13 cellular contexts compared by ENCODE assay signal in the genomic region with DNA sequence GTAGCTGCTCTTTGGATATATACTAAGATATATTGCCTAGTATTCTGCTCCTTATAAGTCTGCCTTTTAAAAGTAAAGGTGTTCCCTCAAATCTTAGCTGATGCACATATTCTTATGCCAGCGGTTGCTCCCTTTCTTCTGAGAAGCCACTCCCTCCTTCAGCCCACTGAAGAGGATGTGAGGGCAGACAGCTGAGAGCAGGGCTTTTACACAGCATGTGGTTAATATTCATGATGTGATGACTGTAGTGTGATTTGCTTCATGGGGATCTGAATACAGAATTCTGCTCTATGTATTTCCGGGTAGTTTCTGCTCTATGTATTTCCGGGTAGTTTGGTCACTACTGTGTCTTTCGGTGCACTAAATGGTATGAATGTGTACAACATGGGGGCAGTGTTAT.
DNase-seq lines count a peak whose midpoint lies in the region; ATAC-seq and TF ChIP-seq lines count a peak whose summit lies in the region.
"Had no signal": no experiment of that assay in that cellular context is flagged by ENCODE, and none has a peak within 500 bp of the region (broad histone marks: within the 10 kb centered on the region; RNA-seq: fewer than 3 reads in every experiment).

No MANE protein-coding gene starts in this region.

- peaks cover 7% of the 10 kb centered on the region for H3K36me3 Mint-ChIP-seq in activated CD4-positive, alpha-beta T cell treated with anti-CD3 and anti-CD28 coated beads, Interleukin-2, amount 10 ng/mL, durations not matched to agents 7 days and 5 days (ENCODE audit: low read depth)
- H3K36me3 Mint-ChIP-seq in chondrocyte (ENCODE audit: low read depth), result no peaks in the 10 kb centered on the region

- TF ChIP-seq POLR2A in gastroesophageal sphincter (IDR thresholded peaks at IDR 0.05), result no peak

- no peaks in the 10 kb centered on the region for H4K20me1 ChIP-seq in Karpas-422 (ENCODE audit: insufficient read depth, low read depth, low read length)

- H3K4me2 ChIP-seq in skeletal muscle satellite cell (ENCODE audit: low read length) (peak overlapping the region; percentile 7), Karpas-422 (ENCODE audit: low read depth, low read length, poor library complexity, severe bottlenecking) (no peak overlapping the region)

- no peaks in the 10 kb centered on the region for H3K9me3 Mint-ChIP-seq in activated CD4-positive, alpha-beta T cell treated with anti-CD3 and anti-CD28 coated beads, Interleukin-2, amount 10 ng/mL, durations not matched to agents 7 days and 5 days
- no peaks in the 10 kb centered on the region for H3K9me3 Mint-ChIP-seq in chondrocyte (ENCODE audit: low read depth)

- H3K4me3 Mint-ChIP-seq in activated CD4-positive, alpha-beta T cell treated with anti-CD3 and anti-CD28 coated beads, Interleukin-2, amount 10 ng/mL, durations not matched to agents 7 days and 5 days, result no peak overlapping the region
- H3K4me3 Mint-ChIP-seq in chondrocyte (ENCODE audit: unreplicated experiment), result no peak overlapping the region

- POLR2A ChIA-PET in activated CD4-positive, alpha-beta T cell treated with anti-CD3 and anti-CD28 coated beads, Interleukin-2, amount 10 ng/mL, durations not matched to agents 7 days and 5 days (lab: Charles Lee), result no interaction called here

- TF ChIP-seq EP300 in gastroesophageal sphincter (IDR thresholded peaks at IDR 0.05), result no peak

- peaks cover 9% of the 10 kb centered on the region for H3K4me1 Mint-ChIP-seq in activated CD4-positive, alpha-beta T cell treated with anti-CD3 and anti-CD28 coated beads, Interleukin-2, amount 10 ng/mL, durations not matched to agents 7 days and 5 days
- H3K4me1 Mint-ChIP-seq in chondrocyte (ENCODE audit: low read depth), result peaks cover 20% of the 10 kb centered on the region

- H3K9me3 ChIP-seq in skeletal muscle satellite cell (replicated peaks; ENCODE audit: low read length), result no peaks in the 10 kb centered on the region
- H3K9me3 ChIP-seq in Karpas-422 (ENCODE audit: low read length), result no peaks in the 10 kb centered on the region
- H3K9me3 ChIP-seq in gastroesophageal sphincter, result no peaks in the 10 kb centered on the region
- H3K9me3 ChIP-seq: pancreas had no signal

- peaks cover 14% of the 10 kb centered on the region for H3K4me1 ChIP-seq in skeletal muscle satellite cell (ENCODE audit: control insufficient read depth, insufficient read depth, low read length)
- no peaks in the 10 kb centered on the region for H3K4me1 ChIP-seq in Karpas-422 (ENCODE audit: low read length)
- H3K4me1 ChIP-seq in gastroesophageal sphincter, result peaks cover 0 to 8% (median 0%) of the 10 kb centered on the region in 3 donors
- H3K4me1 ChIP-seq: pancreas had no signal

- H3K4me3 ChIP-seq in choroid plexus epithelial cell (ENCODE audit: low read depth, low read length) (no peak overlapping the region), skeletal muscle satellite cell (ENCODE audit: low read length) (no peak overlapping the region), Karpas-422 (ENCODE audit: low read length) (no peak overlapping the region), gastroesophageal sphincter (no peak overlapping the region)
- H3K4me3 ChIP-seq: lung, pancreas had no signal

- H3K27me3 Mint-ChIP-seq in activated CD4-positive, alpha-beta T cell treated with anti-CD3 and anti-CD28 coated beads, Interleukin-2, amount 10 ng/mL, durations not matched to agents 7 days and 5 days, result no peaks in the 10 kb centered on the region
- no peaks in the 10 kb centered on the region for H3K27me3 Mint-ChIP-seq in chondrocyte (ENCODE audit: low read depth)

- 76 to 86% methylated on average over 2 to 4 of the region's 4 CpGs for WGBS in gastroesophageal sphincter (ENCODE audit: low coverage in 1 of 2), 2 donors

- CTCF ChIA-PET in activated CD4-positive, alpha-beta T cell treated with anti-CD3 and anti-CD28 coated beads, Interleukin-2, amount 10 ng/mL, durations not matched to agents 7 days and 5 days (lab: Charles Lee), result no interaction called here

- DNase-seq in activated CD4-positive, alpha-beta T cell treated with anti-CD3 and anti-CD28 coated beads, Interleukin-2, amount 10 ng/mL, durations not matched to agents 7 days and 5 days, result peak; percentile 22
- no peak for DNase-seq in activated CD4-positive, alpha-beta T cell treated with anti-CD3 and anti-CD28 coated beads for 4 hours
- peak; percentile 30 for DNase-seq in NCI-H69 (lab: John Stamatoyannopoulos, UW)
- peak; percentile 64 for DNase-seq in choroid plexus epithelial cell (ENCODE audit: low read depth)
- DNase-seq in chondrocyte (ENCODE audit: low spot score), result no peak
- no peak for DNase-seq in Karpas-422
- DNase-seq: DMS 273 treated with DMSO at 0.1 percent for 48 hours, NCI-H1417, NCI-H526, pancreas had no signal

- H2AFZ ChIP-seq in Karpas-422 (ENCODE audit: low read length), result no peak overlapping the region

- ATAC-seq in gastroesophageal sphincter, result no peak

- no peaks in the 10 kb centered on the region for H3K9me2 ChIP-seq in Karpas-422 (replicated peaks; ENCODE audit: insufficient read depth, low read length)

- H3K36me3 ChIP-seq in skeletal muscle satellite cell (ENCODE audit: insufficient read depth, low read length) (no peaks in the 10 kb centered on the region), Karpas-422 (ENCODE audit: insufficient read depth, low read length) (0 out of 2 replicates have a peak, but pooled peaks cover 3% of the 10 kb centered on the region), gastroesophageal sphincter (peaks cover 0 to 43% of the 10 kb centered on the region in 2 donors)

- H3K9ac ChIP-seq in skeletal muscle satellite cell (ENCODE audit: low read depth, low read length) (no peak overlapping the region), Karpas-422 (ENCODE audit: low read length) (no peak overlapping the region)

- no peaks in the 10 kb centered on the region for H3K79me2 ChIP-seq in Karpas-422 (ENCODE audit: low read length)

- H3K27me3 ChIP-seq in skeletal muscle satellite cell (ENCODE audit: control insufficient read depth, insufficient read depth, low read length) (no peaks in the 10 kb centered on the region), Karpas-422 (ENCODE audit: low read length) (no peaks in the 10 kb centered on the region), gastroesophageal sphincter (no peaks in the 10 kb centered on the region)
- H3K27me3 ChIP-seq: pancreas had no signal

- H3K27ac Mint-ChIP-seq in activated CD4-positive, alpha-beta T cell treated with anti-CD3 and anti-CD28 coated beads, Interleukin-2, amount 10 ng/mL, durations not matched to agents 7 days and 5 days, result no peak overlapping the region
- H3K27ac Mint-ChIP-seq in chondrocyte (ENCODE audit: unreplicated experiment), result no peak overlapping the region

- H3K27ac ChIP-seq in Karpas-422 (ENCODE audit: low read length) (no peak overlapping the region), gastroesophageal sphincter (no peak overlapping the region)
- H3K27ac ChIP-seq: pancreas had no signal

- TF ChIP-seq CTCF in choroid plexus epithelial cell (conservative IDR thresholded peaks at IDR 0.05; ENCODE audit: low read depth, low read length) (no peak), chondrocyte (IDR thresholded peaks at IDR 0.05) (no peak), gastroesophageal sphincter (IDR thresholded peaks at IDR 0.05) (no peak)

Comparison
In these comparisons a context has a peak if more than half of its experiments do, and no peak if none do; other contexts are left out.
1. DNase-seq: peak in activated CD4-positive, alpha-beta T cell treated with anti-CD3 and anti-CD28 coated beads, Interleukin-2, amount 10 ng/mL, durations not matched to agents 7 days and 5 days (single experiment), NCI-H69 (single experiment) and choroid plexus epithelial cell (single experiment); none in activated CD4-positive, alpha-beta T cell treated with anti-CD3 and anti-CD28 coated beads for 4 hours (0 of 2), chondrocyte (single experiment) and Karpas-422 (single experiment).